ENCODE assay signal across 8 cellular contexts in the genomic region with DNA sequence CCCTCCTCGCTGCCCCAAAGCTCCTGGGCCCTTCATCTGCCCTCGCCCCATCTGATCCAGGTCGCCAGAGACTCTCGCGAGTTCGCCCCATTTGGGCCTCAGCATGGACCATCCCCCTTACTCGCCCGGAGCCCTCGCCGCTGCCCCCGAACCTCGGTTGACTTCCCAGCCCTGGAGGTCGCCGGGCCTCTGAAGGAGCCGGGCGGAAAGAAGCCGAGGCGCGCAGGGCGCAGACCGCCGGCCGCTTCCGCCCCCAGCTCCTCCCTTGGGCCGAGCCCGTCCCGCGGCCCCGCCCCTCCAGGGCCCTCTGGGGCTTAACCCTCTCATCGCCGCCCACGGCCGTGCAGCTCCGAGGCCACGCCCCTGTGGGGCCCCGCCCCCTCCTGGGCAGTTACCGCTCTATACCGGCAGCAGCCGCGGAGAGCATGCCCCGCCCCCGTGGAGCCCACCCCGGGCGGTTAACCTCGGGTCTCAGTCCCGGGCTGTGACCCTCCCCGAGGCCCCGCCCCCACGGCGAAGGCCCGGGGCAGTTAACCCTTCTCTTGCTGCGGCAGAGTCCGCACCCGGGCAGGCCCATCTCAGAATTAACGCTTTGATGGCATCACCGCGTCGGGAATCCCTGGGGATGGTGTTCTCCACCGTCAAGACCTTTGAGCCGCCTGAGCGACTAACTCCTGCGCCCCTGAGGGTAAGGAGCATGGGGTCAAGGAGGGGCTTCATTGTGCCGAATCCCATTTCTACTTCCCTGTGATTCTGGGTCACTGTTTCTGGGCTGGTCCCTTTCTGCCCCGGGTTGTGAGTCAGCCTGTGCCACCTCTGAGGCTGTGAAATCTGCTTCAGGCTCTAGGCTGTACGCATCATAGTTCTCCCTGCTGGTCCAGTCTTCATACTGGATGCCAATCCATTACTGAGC.
DNase-seq lines count a peak whose midpoint lies in the region; ATAC-seq and FAIRE-seq lines count a peak whose summit lies in the region.

A gene with protein sequence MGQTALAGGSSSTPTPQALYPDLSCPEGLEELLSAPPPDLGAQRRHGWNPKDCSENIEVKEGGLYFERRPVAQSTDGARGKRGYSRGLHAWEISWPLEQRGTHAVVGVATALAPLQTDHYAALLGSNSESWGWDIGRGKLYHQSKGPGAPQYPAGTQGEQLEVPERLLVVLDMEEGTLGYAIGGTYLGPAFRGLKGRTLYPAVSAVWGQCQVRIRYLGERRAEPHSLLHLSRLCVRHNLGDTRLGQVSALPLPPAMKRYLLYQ (minus strand): TSS at position 210 of the 913 bp plus-strand sequence. CDS start 402 bp downstream, outside the sequence.

- DNase-seq in COLO668 (lab: John Stamatoyannopoulos, UW; ENCODE audit: unreplicated experiment) (peak; percentile 96), HTR-8/SVneo (ENCODE audit: insufficient read length, low spot score) (peak; percentile 95), NOMO-1 (lab: John Stamatoyannopoulos, UW; ENCODE audit: unreplicated experiment in 2 of 2) (peak; percentile 90 to 98), medulla oblongata (ENCODE audit: extremely low spot score) (peak; percentile 95)
- DNase-seq in activated CD8-positive, alpha-beta memory T cell treated with anti-CD3 and anti-CD28 coated beads for 24 hours, result peak; percentile 100
- DNase-seq in effector CD8-positive, alpha-beta T cell (lab: John Stamatoyannopoulos, UW), result peak; percentile 96
- DNase-seq in stimulated activated CD4-positive, alpha-beta T cell treated with anti-CD3 and anti-CD28 coated beads, TNF-alpha, amount 100 ng/mL, for 48 hours (ENCODE audit: low read depth in 3 of 3), result peak; percentile 97 to 99 (median 98)

- peak; percentile 61 for ATAC-seq in GM21367 (IDR thresholded peaks at IDR 0.05; ENCODE audit: unreplicated experiment)

- peak; percentile 97 for FAIRE-seq in HTR-8/SVneo (lab: Jason Lieb, UNC)

Comparison
In these comparisons a context has a peak if more than half of its experiments do, and no peak if none do; other contexts are left out.
1. Peak in every context shown above with its lines: DNase-seq and ATAC-seq.